Comparison of ENCODE assay signal across 9 cellular contexts in the genomic region with DNA sequence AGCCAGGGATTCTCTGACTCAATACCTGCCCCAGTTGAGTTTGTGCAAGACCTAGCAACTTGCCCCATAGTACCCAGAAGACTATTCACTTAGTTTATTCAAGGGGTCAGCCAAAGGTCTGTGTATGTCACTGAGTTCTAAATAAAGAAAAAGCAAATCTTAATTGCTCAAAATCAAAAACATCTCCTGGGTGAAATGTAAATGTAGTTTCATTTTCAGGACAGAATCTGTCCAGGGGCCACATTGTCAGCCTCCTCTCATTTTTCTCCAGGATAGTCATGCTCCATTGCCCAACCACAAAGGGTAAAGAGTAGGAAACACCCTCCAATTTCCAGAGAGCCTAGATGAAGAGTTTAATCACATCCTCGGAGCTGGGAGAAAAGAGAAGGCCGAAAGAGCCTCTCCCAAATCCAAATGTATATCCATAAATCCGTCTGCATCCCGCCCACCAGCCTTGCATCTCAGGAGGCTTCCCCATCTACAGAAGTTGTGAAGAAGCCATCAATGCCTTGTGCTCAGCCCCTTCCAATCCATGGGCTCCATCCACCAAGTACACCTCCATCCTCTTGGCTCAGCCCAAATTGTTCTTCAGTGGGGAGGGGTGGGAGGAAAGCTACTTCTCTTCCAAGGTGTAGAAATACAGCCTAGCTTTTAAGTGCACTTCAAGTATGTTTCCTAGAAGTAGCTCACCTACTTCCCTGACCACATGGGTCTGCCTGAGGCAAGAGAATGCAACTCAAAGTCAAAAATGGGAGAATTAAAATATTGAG. TPM values are rescaled to one million over a fixed set of nuclear protein-coding genes. Genes with fewer than 3 reads are reported as not detected.
DNase-seq lines count a peak whose midpoint lies in the region; ATAC-seq, FAIRE-seq and TF ChIP-seq lines count a peak whose summit lies in the region.
"Had no signal": no experiment of that assay in that cellular context is flagged by ENCODE, and none has a peak within 500 bp of the region (broad histone marks: within the 10 kb centered on the region; RNA-seq: fewer than 3 reads in every experiment).

No MANE protein-coding gene starts in this region.

- no peaks in the 10 kb centered on the region for H3K36me3 ChIP-seq in K562 (ENCODE audit: control insufficient read depth, insufficient read depth, low read length)
- peaks cover 0 to 12% of the 10 kb centered on the region in 2 experiments for H3K36me3 ChIP-seq in mesenchymal stem cell (ENCODE audit: control insufficient read depth in 1 of 2, insufficient read depth in 2 of 2, low read depth in 1 of 2, low read length in 2 of 2)
- H3K36me3 ChIP-seq in kidney (ENCODE audit: control insufficient read depth in 1 of 2, insufficient read depth in 2 of 2, low read length in 2 of 2), result no peaks in the 10 kb centered on the region

- BruUV-seq in K562 (replicated peaks; lab: Mats Ljungman, UMichigan), result no TSS peak

- TF ChIP-seq CTCF in AG09319 (IDR thresholded peaks at IDR 0.05; ENCODE audit: low read depth, low read length) (no peak), K562 (IDR thresholded peaks at IDR 0.05 in 2 of 3, conservative IDR thresholded peaks at IDR 0.05 in 1 of 3; ENCODE audit: insufficient read depth in 2 of 3, low read depth in 1 of 3, low read length in 3 of 3) (no peak), kidney (IDR thresholded peaks at IDR 0.05; ENCODE audit: borderline replicate concordance, extremely low read depth, insufficient read depth) (no peak)

- H3K79me1 ChIP-seq in mesenchymal stem cell (replicated peaks; ENCODE audit: low read length, poor library complexity, severe bottlenecking), result peaks cover 2% of the 10 kb centered on the region

- peak; percentile 90 for DNase-seq in AG09319 (ENCODE audit: extremely low read depth, low read depth)
- no peak for DNase-seq in K562 (ENCODE audit: extremely low read depth in 1 of 4, low spot score in 3 of 4)
- DNase-seq in mesenchymal stem cell, result peak; percentile 82
- DNase-seq in kidney, result no peak
- DNase-seq: substantia nigra had no signal

- no peaks in the 10 kb centered on the region for H4K20me1 ChIP-seq in K562 (replicated peaks; ENCODE audit: control insufficient read depth, insufficient read depth, low read length)

- H3K4me1 ChIP-seq in K562 (replicated peaks in 1 of 2; ENCODE audit: control insufficient read depth in 2 of 2, insufficient read depth in 2 of 2, low read length in 2 of 2) (peaks cover 0 to 13% of the 10 kb centered on the region in 2 experiments; a peak in 4 of 5 replicates), mesenchymal stem cell (ENCODE audit: control insufficient read depth, insufficient read depth, low read depth, low read length) (peaks cover 13% of the 10 kb centered on the region), kidney (ENCODE audit: control insufficient read depth in 1 of 2, insufficient read depth in 1 of 2, low read depth in 1 of 2, low read length in 2 of 2) (peaks cover 6 to 7% of the 10 kb centered on the region in 2 donors)

- H3K18ac ChIP-seq in mesenchymal stem cell (ENCODE audit: low read depth in 1 of 2, low read length in 2 of 2), result peak overlapping the region; percentile 72 to 91

- H3K14ac ChIP-seq in mesenchymal stem cell (ENCODE audit: low read length in 2 of 2), result no peak overlapping the region

- H3K27ac ChIP-seq in K562 (ENCODE audit: extremely low read depth, low read depth, low read length) (no peak overlapping the region), mesenchymal stem cell (ENCODE audit: low read length, poor library complexity, severe bottlenecking) (peak overlapping the region; percentile 89), kidney (ENCODE audit: low read depth in 2 of 2, low read length in 2 of 2) (no peak overlapping the region)

- no peak overlapping the region for H3K4me2 ChIP-seq in K562 (ENCODE audit: insufficient read depth, low read length)
- H3K4me2 ChIP-seq in mesenchymal stem cell (ENCODE audit: low read length, poor library complexity, severe bottlenecking), result peak overlapping the region; percentile 37

- peak overlapping the region; percentile 97 for H2AK5ac ChIP-seq in mesenchymal stem cell (ENCODE audit: low read length, severe bottlenecking)

- peak overlapping the region; percentile 72 to 85 for H2BK12ac ChIP-seq in mesenchymal stem cell (ENCODE audit: low read length in 2 of 2)

- peak overlapping the region in 1 of 2 experiments; percentile 24 for H3K4ac ChIP-seq in mesenchymal stem cell (ENCODE audit: low read depth in 1 of 2, low read length in 2 of 2)

- 21% methylated on average over 4 of the region's 4 CpGs for WGBS in K562 (ENCODE audit: insufficient coverage, low coverage, missing lambda C conversion rate)
- WGBS in mesenchymal stem cell, result 65% methylated on average over 1 of the region's 4 CpGs

- ATAC-seq in HG03159 (IDR thresholded peaks at IDR 0.05; ENCODE audit: unreplicated experiment), result peak; percentile 56
- ATAC-seq in K562, result no peak
- ATAC-seq in HG03342 (IDR thresholded peaks at IDR 0.05; ENCODE audit: unreplicated experiment), result no peak
- ATAC-seq in GM18909 (IDR thresholded peaks at IDR 0.05; ENCODE audit: poor library complexity, unreplicated experiment), result no peak
- ATAC-seq in HG03520 (IDR thresholded peaks at IDR 0.05; ENCODE audit: unreplicated experiment), result no peak

- TF ChIP-seq RAD21 in K562 (CRISPR knock-in tag; conservative IDR thresholded peaks at IDR 0.05 in 1 of 2, IDR thresholded peaks at IDR 0.05 in 1 of 2), result no peak

- H3K4me3 ChIP-seq in K562 (no peak overlapping the region), mesenchymal stem cell (ENCODE audit: insufficient read depth in 1 of 2, low read depth in 1 of 2, low read length in 2 of 2) (peak overlapping the region in 1 of 2 experiments; percentile 46), kidney (ENCODE audit: low read length in 2 of 2) (no peak overlapping the region)

- FAIRE-seq in K562 (lab: Jason Lieb, UNC), result no peak
- FAIRE-seq in kidney (lab: Jason Lieb, UNC), result no peak

- H3K27me3 ChIP-seq in K562 (ENCODE audit: control insufficient read depth in 2 of 2, insufficient read depth in 2 of 2, low read length in 2 of 2) (no peaks in the 10 kb centered on the region; a peak in 1 of 5 replicates), mesenchymal stem cell (ENCODE audit: control insufficient read depth in 1 of 2, insufficient read depth in 1 of 2, low read length in 2 of 2) (no peaks in the 10 kb centered on the region)

- CTCF ChIA-PET in K562 (lab: Yijun Ruan, JAX; ENCODE audit: low intra/inter-chr PET ratio), result no interaction called here

- intact Hi-C loops in K562 (cut with micrococcal nuclease) (no loop called here), kidney (cut with DNase I) (no loop called here)

- no peaks in the 10 kb centered on the region for H3K9me1 ChIP-seq in K562 (ENCODE audit: control insufficient read depth, insufficient read depth, low read length)

- TF ChIP-seq EP300 in K562 (IDR thresholded peaks at IDR 0.05; ENCODE audit: low read length), result no peak

- no peak overlapping the region for H2AFZ ChIP-seq in K562 (ENCODE audit: low read depth, low read length)
- no peak overlapping the region for H2AFZ ChIP-seq in mesenchymal stem cell (ENCODE audit: low read depth, low read length)

- H4K91ac ChIP-seq in mesenchymal stem cell (ENCODE audit: low read length), result peak overlapping the region; percentile 34

- H4K8ac ChIP-seq in mesenchymal stem cell (ENCODE audit: low read length), result no peak overlapping the region

- H3K9me3 ChIP-seq in K562 (replicated peaks; ENCODE audit: control insufficient read depth, insufficient read depth, low read depth, low read length), result no peaks in the 10 kb centered on the region
- H3K9me3 ChIP-seq in mesenchymal stem cell (ENCODE audit: control insufficient read depth, low read length), result no peaks in the 10 kb centered on the region
- H3K9me3 ChIP-seq in kidney (ENCODE audit: control insufficient read depth in 1 of 2, low read length in 2 of 2), result no peaks in the 10 kb centered on the region

- no peak overlapping the region for H2BK120ac ChIP-seq in mesenchymal stem cell (ENCODE audit: low read depth, low read length)

- no peak overlapping the region for H3K9ac ChIP-seq in K562 (ENCODE audit: insufficient read depth in 1 of 2, low read depth in 2 of 2, low read length in 2 of 2)
- H3K9ac ChIP-seq in mesenchymal stem cell (ENCODE audit: low read length), result peak overlapping the region; percentile 62
- no peak overlapping the region for H3K9ac ChIP-seq in kidney (ENCODE audit: low read length in 2 of 2)

- no peak for TF ChIP-seq POLR2A in K562 (conservative IDR thresholded peaks at IDR 0.05)

- H2BK5ac ChIP-seq in mesenchymal stem cell (ENCODE audit: low read depth, low read length, poor library complexity, severe bottlenecking), result peak overlapping the region; percentile 88

- H2BK15ac ChIP-seq in mesenchymal stem cell (ENCODE audit: low read depth, poor library complexity, severe bottlenecking), result no peak overlapping the region

- H3K23ac ChIP-seq in mesenchymal stem cell (ENCODE audit: low read length in 2 of 2), result no peak overlapping the region

- in situ Hi-C loops in K562 (cut with MboI), result no loop called here

- H3K79me2 ChIP-seq in K562 (ENCODE audit: control insufficient read depth, insufficient read depth, low read length), result no peaks in the 10 kb centered on the region

- POLR2A ChIA-PET in K562 (lab: Yijun Ruan, JAX), result interaction anchor here (0.6 kb wide), 1 partner anchor 15 kb away, joined by 3 read pairs; no protein-coding TSS in a partner anchor

RNA-seq across cellular contexts. Expression of a gene that starts 26.9 kb away (rescaled TPM):
- total RNA-seq in K562 (2011; cell fraction: chromatin; rRNA removed; ENCODE audit: low replicate concordance), result 0.86 and 1.3 TPM in 2 replicates
- 1.3 TPM in 2 replicates for total RNA-seq in K562 (2011; cell fraction: nucleolus; rRNA removed)
- total RNA-seq in K562 (2011; cell fraction: nucleoplasm; rRNA removed), result 0.88 and 1.6 TPM in 2 replicates
- total RNA-seq in K562 (2014; rRNA removed), result 0.36 and 0.65 TPM in 2 replicates
- total RNA-seq in K562 (2014; rRNA removed; fragmentation: Illumina TruSeq; extraction: Trizol), result 0.38 and 0.44 TPM in 2 replicates
- 0.43 and 0.53 TPM in 2 replicates for total RNA-seq in K562 (2015; rRNA removed; fragmentation: Illumina TruSeq; extraction: Trizol)
- total RNA-seq in K562 (2021), result 1.0 and 1.1 TPM in 2 replicates
- 0.11 and 0.24 TPM in 2 replicates for polyA plus RNA-seq in K562 (2011; rRNA removed)
- 0.03 and 0.39 TPM in 2 replicates for polyA plus RNA-seq in K562 (2011; cell fraction: cytosol; rRNA removed)
- 0.17 and 0.57 TPM in 2 replicates for polyA plus RNA-seq in K562 (2011; cell fraction: nucleus; rRNA removed)
- polyA plus RNA-seq in K562 (2012), result 0.65 and 1.00 TPM in 2 replicates
- 0.58 TPM in 2 replicates for polyA plus RNA-seq in K562 (2014; fragmentation: Illumina TruSeq; extraction: Trizol)
- polyA plus RNA-seq in K562 (2014; fragmentation: Nextera tagmentation; extraction: Ambion mirVana), result under 1 TPM; 0.11 to 0.24 TPM
- 0.30 and 0.89 TPM in 2 replicates for polyA plus RNA-seq in K562 (2014; rRNA removed)
- 0.12 and 0.67 TPM in 2 replicates for polyA minus RNA-seq in K562 (2011; rRNA and poly(A)+ RNA removed)
- polyA minus RNA-seq in K562 (2011; cell fraction: cytosol; rRNA and poly(A)+ RNA removed), result 0.57 TPM in 1 of 2 replicates, not detected in the other
- 0.27 TPM in 1 of 2 replicates, not detected in the other for polyA minus RNA-seq in K562 (2011; cell fraction: nucleus; rRNA and poly(A)+ RNA removed)
- 57.9 TPM for polyA plus RNA-seq in mesenchymal stem cell (2013, experiment 1 of 2)
- 57.0 TPM for polyA plus RNA-seq in mesenchymal stem cell (2013, experiment 2 of 2)
- total RNA-seq in kidney, result 9.2 TPM
- polyA plus RNA-seq in kidney (ENCODE audit: insufficient read depth, low read depth, low replicate concordance), result 0.88 TPM

Comparison
In these comparisons a context has a peak if more than half of its experiments do, and no peak if none do; other contexts are left out.
1. DNase-seq: peak in AG09319 (single experiment) and mesenchymal stem cell (single experiment); none in K562 (0 of 4) and kidney (single experiment).